ENCODE assay signal across 29 cellular contexts in genomic region chr16:65339062-65339461, GRCh38.
"Had no signal": no experiment of that assay in that cellular context is flagged by ENCODE, and none has a peak within 500 bp of the region (broad histone marks: within the 10 kb centered on the region; RNA-seq: fewer than 3 reads in every experiment).

No MANE protein-coding gene starts in this region.

- H3K4me3 Mint-ChIP-seq: immature natural killer cell; memory B cell; naive thymus-derived CD4-positive, alpha-beta T cell; natural killer cell treated with Interleukin-12 subunit alpha and Interleukin-12 subunit beta and Interleukin-15 and Interleukin-18, amount 100 ng/mL, for 72 hours; stimulated activated naive B cell treated with anti-CD40 and anti-IgM and Interleukin-4, amounts not matched to agents 10 μg/mL and 1 μg/mL and 100 μg/mL, for 72 hours; stimulated activated naive CD8-positive, alpha-beta T cell treated with anti-CD3 and anti-CD28 coated beads, Interleukin-15, Interleukin-2, amounts not matched to agents 100 ng/mL and 50 ng/mL, for 24 hours had no signal

- FAIRE-seq: islet of Langerhans, kidney, urothelium cell line had no signal

- H3K27me3 ChIP-seq: left lung, ovary, right atrium auricular region, right lobe of liver, tibial artery, upper lobe of right lung had no signal

- H3K4me1 Mint-ChIP-seq: immature natural killer cell; memory B cell; naive thymus-derived CD4-positive, alpha-beta T cell; stimulated activated naive B cell treated with anti-CD40 and anti-IgM and Interleukin-4, amounts not matched to agents 10 μg/mL and 1 μg/mL and 100 μg/mL, for 72 hours had no signal

- H3K4me1 ChIP-seq: left lung, right atrium auricular region, right lobe of liver, suprapubic skin, tibial artery, upper lobe of right lung had no signal

- H3K27ac ChIP-seq: left lung, ovary, right atrium auricular region, right lobe of liver, suprapubic skin, thoracic aorta, tibial artery, upper lobe of right lung had no signal

- DNase-seq: hypothalamus; immature natural killer cell; kidney; left colon; left lung; midbrain; mucosa of descending colon; naive thymus-derived CD4-positive, alpha-beta T cell; ovary; right lobe of liver; stimulated activated CD4-positive, alpha-beta T cell treated with anti-CD3 and anti-CD28 coated beads, Interleukin-1b, Interleukin-23, amount 100 ng/mL, for 48 hours; stimulated activated CD4-positive, alpha-beta T cell treated with anti-CD3 and anti-CD28 coated beads, Interleukin-2, amount 100 ng/mL, for 48 hours; stimulated activated CD4-positive, alpha-beta T cell treated with anti-CD3 and anti-CD28 coated beads, Interleukin-4, amount 100 ng/mL, for 4 hours; stimulated activated CD8-positive, alpha-beta memory T cell treated with anti-CD3 and anti-CD28 coated beads, Interleukin-4, amount 100 ng/mL, for 48 hours; stimulated activated naive B cell treated with anti-CD40 and anti-IgM and Interleukin-4, amounts not matched to agents 10 μg/mL and 1 μg/mL and 100 μg/mL, for 72 hours; tibial artery; trophoblast cell; upper lobe of right lung had no signal

- H3K27ac Mint-ChIP-seq: immature natural killer cell; memory B cell; naive thymus-derived CD4-positive, alpha-beta T cell; natural killer cell treated with Interleukin-12 subunit alpha and Interleukin-12 subunit beta and Interleukin-15 and Interleukin-18, amount 100 ng/mL, for 72 hours; progenitor cell of endocrine pancreas; stimulated activated naive B cell treated with anti-CD40 and anti-IgM and Interleukin-4, amounts not matched to agents 10 μg/mL and 1 μg/mL and 100 μg/mL, for 72 hours; stimulated activated naive CD8-positive, alpha-beta T cell treated with anti-CD3 and anti-CD28 coated beads, Interleukin-15, Interleukin-2, amounts not matched to agents 100 ng/mL and 50 ng/mL, for 24 hours had no signal

- H3K4me2 ChIP-seq: smooth muscle cell had no signal

- H3K9me3 ChIP-seq: left lung, mucosa of descending colon, ovary, right atrium auricular region, right lobe of liver, suprapubic skin, thoracic aorta, tibial artery, upper lobe of right lung had no signal

- ATAC-seq: left colon; left lung; mucosa of descending colon; naive thymus-derived CD4-positive, alpha-beta T cell; natural killer cell treated with Interleukin-12 subunit alpha and Interleukin-12 subunit beta and Interleukin-15 and Interleukin-18, amount 100 ng/mL, for 72 hours; right lobe of liver; stimulated activated naive B cell treated with anti-CD40 and anti-IgM and Interleukin-4, amounts not matched to agents 10 μg/mL and 1 μg/mL and 100 μg/mL, for 72 hours; upper lobe of right lung had no signal

- H3K36me3 Mint-ChIP-seq: immature natural killer cell; memory B cell; naive thymus-derived CD4-positive, alpha-beta T cell; natural killer cell treated with Interleukin-12 subunit alpha and Interleukin-12 subunit beta and Interleukin-15 and Interleukin-18, amount 100 ng/mL, for 72 hours; stimulated activated naive B cell treated with anti-CD40 and anti-IgM and Interleukin-4, amounts not matched to agents 10 μg/mL and 1 μg/mL and 100 μg/mL, for 72 hours had no signal

- H3K27me3 Mint-ChIP-seq: memory B cell; naive thymus-derived CD4-positive, alpha-beta T cell; natural killer cell treated with Interleukin-12 subunit alpha and Interleukin-12 subunit beta and Interleukin-15 and Interleukin-18, amount 100 ng/mL, for 72 hours; stimulated activated naive B cell treated with anti-CD40 and anti-IgM and Interleukin-4, amounts not matched to agents 10 μg/mL and 1 μg/mL and 100 μg/mL, for 72 hours; stimulated activated naive CD8-positive, alpha-beta T cell treated with anti-CD3 and anti-CD28 coated beads, Interleukin-15, Interleukin-2, amounts not matched to agents 100 ng/mL and 50 ng/mL, for 24 hours had no signal

- H3K4me3 ChIP-seq: left lung, lung, mucosa of descending colon, ovary, right atrium auricular region, right lobe of liver, smooth muscle cell, suprapubic skin, thoracic aorta, tibial artery, upper lobe of right lung had no signal

- H3K36me3 ChIP-seq: left lung, ovary, right atrium auricular region, right lobe of liver, suprapubic skin, thoracic aorta, tibial artery, upper lobe of right lung had no signal
